Comparison of ENCODE assay signal across 1 cellular context in the genomic region with DNA sequence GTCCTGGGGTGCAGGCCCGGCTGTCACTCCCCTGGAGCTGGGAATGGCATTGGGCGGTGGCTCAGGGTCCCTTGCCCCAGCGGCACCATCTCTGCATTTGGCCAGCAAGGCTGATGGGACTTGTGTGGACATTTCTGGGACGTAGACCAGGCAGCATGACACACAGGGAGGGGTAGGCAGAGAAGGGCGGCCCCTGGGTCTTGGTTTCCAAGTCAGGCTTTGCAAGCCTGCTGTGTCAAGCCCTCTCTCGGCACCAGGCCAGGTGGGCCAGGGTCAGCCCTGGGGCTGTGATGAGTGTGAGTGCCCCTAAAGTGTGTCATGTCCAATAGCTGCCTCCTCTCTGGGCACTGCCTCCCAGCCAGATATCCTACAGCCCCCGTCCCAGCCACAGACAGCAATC.
TF ChIP-seq lines count a peak whose summit lies in the region.

No MANE protein-coding gene starts in this region.

TF ChIP-seq in WTC11, 78 proteins besides CTCF, POLR2A, EP300 and RAD21 (continued from another document):
- TF ChIP-seq, protein P1, sequence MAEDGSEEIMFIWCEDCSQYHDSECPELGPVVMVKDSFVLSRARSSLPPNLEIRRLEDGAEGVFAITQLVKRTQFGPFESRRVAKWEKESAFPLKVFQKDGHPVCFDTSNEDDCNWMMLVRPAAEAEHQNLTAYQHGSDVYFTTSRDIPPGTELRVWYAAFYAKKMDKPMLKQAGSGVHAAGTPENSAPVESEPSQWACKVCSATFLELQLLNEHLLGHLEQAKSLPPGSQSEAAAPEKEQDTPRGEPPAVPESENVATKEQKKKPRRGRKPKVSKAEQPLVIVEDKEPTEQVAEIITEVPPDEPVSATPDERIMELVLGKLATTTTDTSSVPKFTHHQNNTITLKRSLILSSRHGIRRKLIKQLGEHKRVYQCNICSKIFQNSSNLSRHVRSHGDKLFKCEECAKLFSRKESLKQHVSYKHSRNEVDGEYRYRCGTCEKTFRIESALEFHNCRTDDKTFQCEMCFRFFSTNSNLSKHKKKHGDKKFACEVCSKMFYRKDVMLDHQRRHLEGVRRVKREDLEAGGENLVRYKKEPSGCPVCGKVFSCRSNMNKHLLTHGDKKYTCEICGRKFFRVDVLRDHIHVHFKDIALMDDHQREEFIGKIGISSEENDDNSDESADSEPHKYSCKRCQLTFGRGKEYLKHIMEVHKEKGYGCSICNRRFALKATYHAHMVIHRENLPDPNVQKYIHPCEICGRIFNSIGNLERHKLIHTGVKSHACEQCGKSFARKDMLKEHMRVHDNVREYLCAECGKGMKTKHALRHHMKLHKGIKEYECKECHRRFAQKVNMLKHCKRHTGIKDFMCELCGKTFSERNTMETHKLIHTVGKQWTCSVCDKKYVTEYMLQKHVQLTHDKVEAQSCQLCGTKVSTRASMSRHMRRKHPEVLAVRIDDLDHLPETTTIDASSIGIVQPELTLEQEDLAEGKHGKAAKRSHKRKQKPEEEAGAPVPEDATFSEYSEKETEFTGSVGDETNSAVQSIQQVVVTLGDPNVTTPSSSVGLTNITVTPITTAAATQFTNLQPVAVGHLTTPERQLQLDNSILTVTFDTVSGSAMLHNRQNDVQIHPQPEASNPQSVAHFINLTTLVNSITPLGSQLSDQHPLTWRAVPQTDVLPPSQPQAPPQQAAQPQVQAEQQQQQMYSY (CRISPR knock-in tag; IDR thresholded peaks at IDR 0.05): no peak
- TF ChIP-seq ZNF281 (CRISPR knock-in tag; IDR thresholded peaks at IDR 0.05) (no peak), USF2 (CRISPR knock-in tag; IDR thresholded peaks at IDR 0.05) (no peak)
